ENCODE assay signal across 17 cellular contexts in genomic region chr19:47725759-47726401, GRCh38. TPM values are rescaled to one million over a fixed set of nuclear protein-coding genes. Genes with fewer than 3 reads are reported as not detected.
DNase-seq lines count a peak whose midpoint lies in the region; ATAC-seq, FAIRE-seq and TF ChIP-seq lines count a peak whose summit lies in the region.
"Had no signal": no experiment of that assay in that cellular context is flagged by ENCODE, and none has a peak within 500 bp of the region (broad histone marks: within the 10 kb centered on the region; RNA-seq: fewer than 3 reads in every experiment).

No MANE protein-coding gene starts in this region.

- H3K9me3 Mint-ChIP-seq in MCF 10A (ENCODE audit: unreplicated experiment), result no peaks in the 10 kb centered on the region

- TF ChIP-seq EP300 in HepG2 (IDR thresholded peaks at IDR 0.05; ENCODE audit: low read depth in 2 of 2, low read length in 2 of 2) (no peak), HepG2 (CRISPR knock-in tag; IDR thresholded peaks at IDR 0.05; ENCODE audit: borderline replicate concordance) (no peak)

- peaks cover 78% of the 10 kb centered on the region for H3K36me3 Mint-ChIP-seq in MCF 10A (ENCODE audit: insufficient read depth, unreplicated experiment)

- ATAC-seq in HepG2 (no peak), right lobe of liver (no peak)
- ATAC-seq: activated CD8-positive, alpha-beta T cell treated with anti-CD3 and anti-CD28 coated beads, Interleukin-2, amount 10 ng/mL, durations not matched to agents 7 days and 5 days; right cardiac atrium had no signal

- no peaks in the 10 kb centered on the region for H3K79me2 ChIP-seq in HepG2 (ENCODE audit: insufficient read depth, low read length)
- H3K79me2 ChIP-seq in osteoblast (ENCODE audit: insufficient read depth, low read length), result peaks cover 59% of the 10 kb centered on the region

- no peaks in the 10 kb centered on the region for H4K20me1 ChIP-seq in HepG2 (ENCODE audit: insufficient read depth, low read length)
- H4K20me1 ChIP-seq in osteoblast (ENCODE audit: insufficient read depth, low read length), result peaks cover 26% of the 10 kb centered on the region

- no peak overlapping the region for H3K9ac ChIP-seq in HepG2 (ENCODE audit: insufficient read depth, low read depth, low read length)

- in situ Hi-C loops in HepG2 (cut with HindIII; ENCODE audit: extremely low pct_ligation_motif_present, low pct_unique_long_range_greater_than_20kb), result no loop called here

- no peak overlapping the region for H2AFZ ChIP-seq in HepG2 (ENCODE audit: low read length)
- H2AFZ ChIP-seq in osteoblast (ENCODE audit: low read length), result no peak overlapping the region
- H2AFZ ChIP-seq: PC-9 had no signal

- CTCF ChIA-PET in HepG2 (lab: Yijun Ruan, JAX; ENCODE audit: low intra/inter-chr PET ratio, low total read pairs) (no interaction called here), MCF 10A (lab: Yijun Ruan, JAX) (interaction anchor here (1.0 to 4.7 kb wide), 2 partner anchors 12 to 15 kb away, joined by 3 to 32 read pairs; partner anchors contain the start of gene EHD2)

- H3K4me3 ChIP-seq in HepG2 (replicated peaks in 1 of 3; ENCODE audit: insufficient read depth in 1 of 3, low read depth in 2 of 3, low read length in 3 of 3) (no peak overlapping the region; a peak in 1 of 6 replicates), right lobe of liver (no peak overlapping the region), osteoblast (ENCODE audit: insufficient read depth, low read length) (no peak overlapping the region)
- H3K4me3 ChIP-seq: PC-9, testis had no signal

- H3K9me3 ChIP-seq in HepG2 (ENCODE audit: low read length) (no peaks in the 10 kb centered on the region), right lobe of liver (no peaks in the 10 kb centered on the region), osteoblast (ENCODE audit: low read depth, low read length) (no peaks in the 10 kb centered on the region)
- H3K9me3 ChIP-seq: testis had no signal

- H3K4me1 Mint-ChIP-seq in MCF 10A (ENCODE audit: insufficient read depth, unreplicated experiment), result peaks cover 52% of the 10 kb centered on the region

- peak overlapping the region; percentile 34 for H3K4me3 Mint-ChIP-seq in MCF 10A (ENCODE audit: unreplicated experiment)
- H3K4me3 Mint-ChIP-seq: activated CD8-positive, alpha-beta T cell treated with anti-CD3 and anti-CD28 coated beads, Interleukin-2, amount 10 ng/mL, durations not matched to agents 7 days and 5 days had no signal

- H3K4me2 ChIP-seq in HepG2 (ENCODE audit: low read depth, low read length), result peak overlapping the region; percentile 18; the same call in 1 of the 2 replicates
- H3K4me2 ChIP-seq in osteoblast (ENCODE audit: insufficient read depth, low read length), result no peak overlapping the region
- H3K4me2 ChIP-seq: PC-9 had no signal

- no peak for TF ChIP-seq RAD21 in HepG2 (CRISPR knock-in tag; IDR thresholded peaks at IDR 0.05)

- no peaks in the 10 kb centered on the region for H3K27me3 Mint-ChIP-seq in MCF 10A (ENCODE audit: insufficient read depth, unreplicated experiment)

- no peak for FAIRE-seq in HepG2 (lab: Jason Lieb, UNC)
- FAIRE-seq: D721Med, H54 had no signal

- H3K27ac ChIP-seq in HepG2 (ENCODE audit: extremely low read length, insufficient read depth, low read length), result no peak overlapping the region
- H3K27ac ChIP-seq in right lobe of liver, result no peak overlapping the region
- peak overlapping the region; percentile 1 for H3K27ac ChIP-seq in osteoblast (ENCODE audit: low read depth, low read length)
- H3K27ac ChIP-seq: PC-9 had no signal

- 92% methylated on average over 27 of the region's 48 CpGs for WGBS in HepG2 (ENCODE audit: low lambda C conversion rate)
- 90% methylated on average over 26 of the region's 48 CpGs for WGBS in right lobe of liver (ENCODE audit: insufficient coverage, low coverage, low lambda C conversion rate, missing lambda C conversion rate)

- H3K4me1 ChIP-seq in HepG2 (ENCODE audit: insufficient read depth, low read length), result peaks cover 56% of the 10 kb centered on the region
- H3K4me1 ChIP-seq in right lobe of liver, result peaks cover 0 to 12% (median 2%) of the 10 kb centered on the region in 4 donors
- H3K4me1 ChIP-seq in osteoblast (ENCODE audit: insufficient read depth, low read length), result peaks cover 53% of the 10 kb centered on the region

- BruUV-seq in HepG2 (replicated peaks; lab: Mats Ljungman, UMichigan) (no TSS peak), MCF 10A (replicated peaks; lab: Mats Ljungman, UMichigan) (no TSS peak)

- TF ChIP-seq POLR2A in HepG2 (IDR thresholded peaks at IDR 0.05; ENCODE audit: insufficient read depth in 1 of 2, low read depth in 2 of 2, low read length in 2 of 2), result no peak
- TF ChIP-seq POLR2A in right lobe of liver (IDR thresholded peaks at IDR 0.05), result no peak

- TF ChIP-seq CTCF in HepG2 (CRISPR knock-in tag; IDR thresholded peaks at IDR 0.05) (no peak), right lobe of liver (IDR thresholded peaks at IDR 0.05) (no peak), MCF 10A (IDR thresholded peaks at IDR 0.05; ENCODE audit: unreplicated experiment) (no peak), osteoblast (IDR thresholded peaks at IDR 0.05; ENCODE audit: extremely low read depth, low read depth, low read length) (no peak)

- H3K27me3 ChIP-seq in HepG2 (ENCODE audit: control insufficient read depth in 1 of 2, insufficient read depth in 2 of 2, low read length in 2 of 2), result no peaks in the 10 kb centered on the region
- H3K27me3 ChIP-seq in right lobe of liver, result no peaks in the 10 kb centered on the region
- no peaks in the 10 kb centered on the region for H3K27me3 ChIP-seq in osteoblast (ENCODE audit: insufficient read depth, low read length)
- H3K27me3 ChIP-seq: testis had no signal

- DNase-seq in HepG2 (ENCODE audit: low spot score) (no peak), right lobe of liver (no peak), MCF 10A (ENCODE audit: unreplicated experiment) (peak; percentile 94), osteoblast (ENCODE audit: insufficient read length, low spot score, missing footprints) (no peak), GM19238 (ENCODE audit: insufficient read length, low spot score) (no peak), SIG-M5 treated with dmso at 0.1 percent for 504 hours (lab: John Stamatoyannopoulos, UW; ENCODE audit: unreplicated experiment) (no peak), NCI-H1694 (lab: John Stamatoyannopoulos, UW) (no peak)
- no peak for DNase-seq in activated T-cell treated with anti-CD3 and anti-CD28 coated beads, Interleukin-2, amount 50 U/mL, for 1 hour
- DNase-seq: activated CD8-positive, alpha-beta T cell treated with anti-CD3 and anti-CD28 coated beads, Interleukin-2, amount 10 ng/mL, durations not matched to agents 7 days and 5 days; cerebellar nuclear complex; NCI-H2029; PC-9; right cardiac atrium; T-helper 9 cell; testis had no signal

- H3K36me3 ChIP-seq in HepG2 (replicated peaks in 1 of 2; ENCODE audit: control insufficient read depth in 1 of 2, insufficient read depth in 2 of 2, low read length in 2 of 2) (no peaks in the 10 kb centered on the region), right lobe of liver (no peaks in the 10 kb centered on the region), osteoblast (ENCODE audit: insufficient read depth, low read length) (peaks cover 68% of the 10 kb centered on the region)

- POLR2A ChIA-PET in HepG2 (lab: Yijun Ruan, JAX), result no interaction called here
- POLR2A ChIA-PET in MCF 10A (lab: Yijun Ruan, JAX), result interaction anchor here (0.6 to 11.9 kb wide), 7 partner anchors 8 to 1726 kb away, joined by 3 to 207 read pairs (median 4); partner anchors contain the start of genes EHD2, NOP53 and PIH1D1

- H3K27ac Mint-ChIP-seq in MCF 10A (ENCODE audit: low read depth, unreplicated experiment), result peak overlapping the region; percentile 7
- H3K27ac Mint-ChIP-seq: activated CD8-positive, alpha-beta T cell treated with anti-CD3 and anti-CD28 coated beads, Interleukin-2, amount 10 ng/mL, durations not matched to agents 7 days and 5 days had no signal

- intact Hi-C loops in HepG2 (cut with micrococcal nuclease; ENCODE audit: unreplicated experiment) (no loop called here), right lobe of liver (cut with DNase I) (no loop called here), MCF 10A (cut with micrococcal nuclease) (no loop called here)

RNA-seq across cellular contexts. Expression of gene EHD2, which starts 12.7 kb away (rescaled TPM):
- total RNA-seq in HepG2 (2016; rRNA removed; fragmentation: Illumina TruSeq; extraction: Trizol) (0.08 and 0.09 TPM in 2 replicates), right lobe of liver (10 to 100 TPM in 3 of 6 experiments, 1 to 10 TPM in 3; 3.6 to 20.2 (median 12.8) TPM), MCF 10A (2022) (88.8 and 104 TPM in 2 replicates), osteoblast (136 and 144 TPM in 2 replicates)
- not detected in 2 replicates for total RNA-seq in HepG2 (2016; cell fraction: cytosol; rRNA removed; fragmentation: Illumina TruSeq; extraction: Trizol; ENCODE audit: low read depth)
- not detected in 2 replicates for total RNA-seq in HepG2 (2016; cell fraction: insoluble cytoplasmic fraction; rRNA removed; fragmentation: Illumina TruSeq; extraction: Trizol)
- total RNA-seq in HepG2 (2016; cell fraction: membrane; rRNA removed; fragmentation: Illumina TruSeq; extraction: Trizol), result not detected in 2 replicates
- not detected in 2 replicates for total RNA-seq in HepG2 (2016; cell fraction: nucleus; rRNA removed; fragmentation: Illumina TruSeq; extraction: Trizol)
- 0.28 and 0.33 TPM in 2 replicates for polyA plus RNA-seq in HepG2 (2011; rRNA removed)
- 0.25 and 0.33 TPM in 2 replicates for polyA plus RNA-seq in HepG2 (2011; cell fraction: cytosol; rRNA removed)
- 1.2 and 1.3 TPM in 2 replicates for polyA plus RNA-seq in HepG2 (2011; cell fraction: nucleus; rRNA removed)
- polyA plus RNA-seq in HepG2 (2012), result 0.37 and 0.80 TPM in 2 replicates
- not detected in 2 replicates for polyA plus RNA-seq in HepG2 (2016; cell fraction: cytosol; fragmentation: Illumina TruSeq; extraction: Trizol; ENCODE audit: low read depth)
- polyA plus RNA-seq in HepG2 (2016; cell fraction: insoluble cytoplasmic fraction; fragmentation: Illumina TruSeq; extraction: Trizol; ENCODE audit: low read depth), result 0.05 TPM in 1 of 2 replicates, not detected in the other
- polyA plus RNA-seq in HepG2 (2016; cell fraction: membrane; fragmentation: Illumina TruSeq; extraction: Trizol; ENCODE audit: low read depth), result not detected in 2 replicates
- not detected in 2 replicates for polyA plus RNA-seq in HepG2 (2016; cell fraction: nucleus; fragmentation: Illumina TruSeq; extraction: Trizol; ENCODE audit: insufficient read depth, low read depth)
- polyA minus RNA-seq in HepG2 (2011; rRNA and poly(A)+ RNA removed; ENCODE audit: low replicate concordance), result 0.46 and 5.6 TPM in 2 replicates
- polyA minus RNA-seq in HepG2 (2011; cell fraction: cytosol; rRNA and poly(A)+ RNA removed), result 0.53 and 1.3 TPM in 2 replicates
- 0.26 and 0.87 TPM in 2 replicates for polyA minus RNA-seq in HepG2 (2011; cell fraction: nucleus; rRNA and poly(A)+ RNA removed)

RNA-seq across cellular contexts. Expression of gene NOP53, which starts 19.5 kb away (rescaled TPM):
- total RNA-seq in HepG2 (2016; rRNA removed; fragmentation: Illumina TruSeq; extraction: Trizol) (44.2 and 53.9 TPM in 2 replicates), right lobe of liver (100 to 1,000 TPM in 1 of 6 experiments, 10 to 100 TPM in 5; 73.6 to 105 (median 79.4) TPM), MCF 10A (2022) (165 and 211 TPM in 2 replicates), osteoblast (55.7 and 56.6 TPM in 2 replicates)
- total RNA-seq in HepG2 (2016; cell fraction: cytosol; rRNA removed; fragmentation: Illumina TruSeq; extraction: Trizol; ENCODE audit: low read depth), result 107 and 126 TPM in 2 replicates
- 45.6 and 56.7 TPM in 2 replicates for total RNA-seq in HepG2 (2016; cell fraction: insoluble cytoplasmic fraction; rRNA removed; fragmentation: Illumina TruSeq; extraction: Trizol)
- total RNA-seq in HepG2 (2016; cell fraction: membrane; rRNA removed; fragmentation: Illumina TruSeq; extraction: Trizol), result 135 and 149 TPM in 2 replicates
- total RNA-seq in HepG2 (2016; cell fraction: nucleus; rRNA removed; fragmentation: Illumina TruSeq; extraction: Trizol), result 47.1 and 55.4 TPM in 2 replicates
- 137 and 141 TPM in 2 replicates for polyA plus RNA-seq in HepG2 (2011; rRNA removed)
- 112 and 146 TPM in 2 replicates for polyA plus RNA-seq in HepG2 (2011; cell fraction: cytosol; rRNA removed)
- 144 and 157 TPM in 2 replicates for polyA plus RNA-seq in HepG2 (2011; cell fraction: nucleus; rRNA removed)
- polyA plus RNA-seq in HepG2 (2012), result 184 and 186 TPM in 2 replicates
- 140 and 165 TPM in 2 replicates for polyA plus RNA-seq in HepG2 (2016; cell fraction: cytosol; fragmentation: Illumina TruSeq; extraction: Trizol; ENCODE audit: low read depth)
- polyA plus RNA-seq in HepG2 (2016; cell fraction: insoluble cytoplasmic fraction; fragmentation: Illumina TruSeq; extraction: Trizol; ENCODE audit: low read depth), result 95.8 and 96.6 TPM in 2 replicates
- polyA plus RNA-seq in HepG2 (2016; cell fraction: membrane; fragmentation: Illumina TruSeq; extraction: Trizol; ENCODE audit: low read depth), result 223 and 257 TPM in 2 replicates
- 129 and 142 TPM in 2 replicates for polyA plus RNA-seq in HepG2 (2016; cell fraction: nucleus; fragmentation: Illumina TruSeq; extraction: Trizol; ENCODE audit: insufficient read depth, low read depth)
- 51.2 and 58.9 TPM in 2 replicates for polyA minus RNA-seq in HepG2 (2011; rRNA and poly(A)+ RNA removed; ENCODE audit: low replicate concordance)
- polyA minus RNA-seq in HepG2 (2011; cell fraction: cytosol; rRNA and poly(A)+ RNA removed), result 55.2 and 56.4 TPM in 2 replicates
- polyA minus RNA-seq in HepG2 (2011; cell fraction: nucleus; rRNA and poly(A)+ RNA removed), result 36.2 and 36.4 TPM in 2 replicates

RNA-seq across cellular contexts. Expression of gene SELENOW, which starts 52.6 kb away (rescaled TPM):
- 57.0 and 64.7 TPM in 2 replicates for total RNA-seq in HepG2 (2016; rRNA removed; fragmentation: Illumina TruSeq; extraction: Trizol)
- total RNA-seq in HepG2 (2016; cell fraction: cytosol; rRNA removed; fragmentation: Illumina TruSeq; extraction: Trizol; ENCODE audit: low read depth), result 415 and 416 TPM in 2 replicates
- total RNA-seq in HepG2 (2016; cell fraction: insoluble cytoplasmic fraction; rRNA removed; fragmentation: Illumina TruSeq; extraction: Trizol), result 46.9 and 63.2 TPM in 2 replicates
- total RNA-seq in HepG2 (2016; cell fraction: membrane; rRNA removed; fragmentation: Illumina TruSeq; extraction: Trizol), result 235 and 276 TPM in 2 replicates
- 28.8 and 32.2 TPM in 2 replicates for total RNA-seq in HepG2 (2016; cell fraction: nucleus; rRNA removed; fragmentation: Illumina TruSeq; extraction: Trizol)
- polyA plus RNA-seq in HepG2 (2011; rRNA removed), result 50.3 and 55.8 TPM in 2 replicates
- polyA plus RNA-seq in HepG2 (2011; cell fraction: cytosol; rRNA removed), result 52.1 and 56.8 TPM in 2 replicates
- polyA plus RNA-seq in HepG2 (2011; cell fraction: nucleus; rRNA removed), result 41.3 and 52.2 TPM in 2 replicates
- 14.6 and 20.9 TPM in 2 replicates for polyA plus RNA-seq in HepG2 (2012)
- polyA plus RNA-seq in HepG2 (2016; cell fraction: cytosol; fragmentation: Illumina TruSeq; extraction: Trizol; ENCODE audit: low read depth), result 421 and 463 TPM in 2 replicates
- 46.3 and 48.2 TPM in 2 replicates for polyA plus RNA-seq in HepG2 (2016; cell fraction: insoluble cytoplasmic fraction; fragmentation: Illumina TruSeq; extraction: Trizol; ENCODE audit: low read depth)
- 226 and 236 TPM in 2 replicates for polyA plus RNA-seq in HepG2 (2016; cell fraction: membrane; fragmentation: Illumina TruSeq; extraction: Trizol; ENCODE audit: low read depth)
- 54.1 and 65.0 TPM in 2 replicates for polyA plus RNA-seq in HepG2 (2016; cell fraction: nucleus; fragmentation: Illumina TruSeq; extraction: Trizol; ENCODE audit: insufficient read depth, low read depth)
- 20.3 and 61.1 TPM in 2 replicates for polyA minus RNA-seq in HepG2 (2011; rRNA and poly(A)+ RNA removed; ENCODE audit: low replicate concordance)
- polyA minus RNA-seq in HepG2 (2011; cell fraction: cytosol; rRNA and poly(A)+ RNA removed), result 7.8 and 8.5 TPM in 2 replicates
- polyA minus RNA-seq in HepG2 (2011; cell fraction: nucleus; rRNA and poly(A)+ RNA removed), result 7.5 and 10.1 TPM in 2 replicates
- 100 to 1,000 TPM in 3 of 6 experiments, 10 to 100 TPM in 3; 46.4 to 141 (median 83.0) TPM for total RNA-seq in right lobe of liver
- total RNA-seq in MCF 10A (2022), result 93.5 and 115 TPM in 2 replicates
- 76.7 and 78.4 TPM in 2 replicates for total RNA-seq in osteoblast

Comparison
In these comparisons a context has a peak if more than half of its experiments do, and no peak if none do; other contexts are left out.
1. RNA of gene EHD2, which starts 12.7 kb away (total RNA-seq): 136 to 144 TPM in osteoblast, 88.8 to 104 TPM in MCF 10A and 3.6 to 20.2 TPM in right lobe of liver; 0.08 to 0.09 TPM in HepG2; every median in the first group is over 4 times any median in the second.